Comparison of ENCODE assay signal across 18 cellular contexts in the genomic region with DNA sequence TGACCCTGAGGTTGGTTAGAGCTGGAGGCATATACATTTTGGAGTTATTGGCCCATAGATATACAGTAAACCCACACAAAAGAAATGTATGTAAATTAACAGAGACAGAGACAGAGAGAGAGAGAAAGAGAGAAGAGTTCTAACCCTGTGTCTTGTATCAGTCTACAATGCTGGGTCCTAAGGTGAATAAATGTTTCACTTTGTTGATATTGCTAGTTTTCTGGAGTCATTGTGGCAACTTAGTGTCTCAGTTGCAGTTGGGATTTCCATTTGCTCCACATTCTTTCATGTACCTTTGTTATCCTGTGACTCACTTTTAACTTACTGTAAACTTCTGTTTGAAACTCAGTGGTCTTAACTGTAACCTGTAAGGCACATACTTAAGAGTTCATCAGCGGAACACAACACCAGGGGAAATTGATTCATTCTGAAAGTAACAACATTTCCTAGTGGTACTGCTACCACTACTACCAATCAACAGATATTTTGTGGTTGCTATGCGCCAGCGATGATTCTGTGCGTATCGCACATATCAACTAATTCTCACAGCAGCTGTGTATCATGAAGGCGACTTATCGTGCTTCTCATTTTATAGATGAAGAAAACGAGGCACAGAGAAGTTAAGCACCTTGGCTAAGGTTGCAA. TPM values are rescaled to one million over a fixed set of nuclear protein-coding genes. Genes with fewer than 3 reads are reported as not detected.
A peak's percentile ranks its signal among the peaks of the same experiment; 100 is the strongest.
DNase-seq lines count a peak whose midpoint lies in the region; ATAC-seq lines count a peak whose summit lies in the region.
"Had no signal": no experiment of that assay in that cellular context is flagged by ENCODE, and none has a peak within 500 bp of the region (broad histone marks: within the 10 kb centered on the region; RNA-seq: fewer than 3 reads in every experiment).

No MANE protein-coding gene starts in this region.

- H3K4me1 Mint-ChIP-seq in activated naive CD4-positive, alpha-beta T cell treated with anti-CD3 and anti-CD28 coated beads for 36 hours (ENCODE audit: low read depth) = peaks cover 18% of the 10 kb centered on the region

- peak overlapping the region; percentile 76 for H3K27ac Mint-ChIP-seq in activated naive CD4-positive, alpha-beta T cell treated with anti-CD3 and anti-CD28 coated beads for 36 hours

- peak; percentile 68 for ATAC-seq in GM19395 (IDR thresholded peaks at IDR 0.05; ENCODE audit: unreplicated experiment)
- ATAC-seq in HG03442 (IDR thresholded peaks at IDR 0.05; ENCODE audit: unreplicated experiment) = peak; percentile 75
- no peak for ATAC-seq in HG03108 (IDR thresholded peaks at IDR 0.05; ENCODE audit: unreplicated experiment)
- ATAC-seq in esophagus mucosa = no peak

- H3K4me3 Mint-ChIP-seq in activated naive CD4-positive, alpha-beta T cell treated with anti-CD3 and anti-CD28 coated beads for 36 hours = no peak overlapping the region

- intact Hi-C loops in activated naive CD4-positive, alpha-beta T cell treated with anti-CD3 and anti-CD28 coated beads for 36 hours (cut with micrococcal nuclease) = no loop called here

- no peaks in the 10 kb centered on the region for H3K9me3 Mint-ChIP-seq in activated naive CD4-positive, alpha-beta T cell treated with anti-CD3 and anti-CD28 coated beads for 36 hours

- peak; percentile 81 for DNase-seq in activated naive CD4-positive, alpha-beta T cell treated with anti-CD3 and anti-CD28 coated beads for 36 hours
- DNase-seq in stimulated activated CD4-positive, alpha-beta T cell treated with anti-CD3 and anti-CD28 coated beads, TNF-alpha, amount 100 ng/mL, for 48 hours (ENCODE audit: low read depth in 3 of 3) = peak; percentile 18 to 37 (median 30)
- no peak for DNase-seq in NCI-H146 treated with DMSO at 0.1 percent for 48 hours (lab: John Stamatoyannopoulos, UW; ENCODE audit: unreplicated experiment)
- DNase-seq: DMS79 treated with DMSO at 0.1 percent for 48 hours; erythroblast; head of caudate nucleus; islet precursor cell; NCI-H1048; NCI-H2171; NK-92 treated with Interleukin-12 subunit alpha and Interleukin-12 subunit beta, amount 100 ng/mL, for 24 hours; occipital lobe; sigmoid colon; thyroid gland had no signal

- no peaks in the 10 kb centered on the region for H3K27me3 Mint-ChIP-seq in activated naive CD4-positive, alpha-beta T cell treated with anti-CD3 and anti-CD28 coated beads for 36 hours (ENCODE audit: low read depth)

- no peaks in the 10 kb centered on the region for H3K36me3 Mint-ChIP-seq in activated naive CD4-positive, alpha-beta T cell treated with anti-CD3 and anti-CD28 coated beads for 36 hours (ENCODE audit: low read depth)

- CTCF ChIA-PET in activated naive CD4-positive, alpha-beta T cell treated with anti-CD3 and anti-CD28 coated beads for 36 hours (lab: Charles Lee) = no interaction called here

RNA-seq across cellular contexts. Expression of a gene that starts 38.5 kb away (rescaled TPM):
- not detected for total RNA-seq in activated naive CD4-positive, alpha-beta T cell treated with anti-CD3 and anti-CD28 coated beads for 36 hours
- not detected for total RNA-seq in esophagus mucosa
- total RNA-seq: occipital lobe; sigmoid colon; T-helper 1 cell treated with Interleukin-12 subunit alpha and Interleukin-12 subunit beta and Interleukin-4 antibody, amounts not matched to agents 30 ng/mL and 1 ng/mL, for 36 hours; thyroid gland had no signal

RNA-seq across cellular contexts. Expression of a gene that starts 42.1 kb away (rescaled TPM):
- total RNA-seq in activated naive CD4-positive, alpha-beta T cell treated with anti-CD3 and anti-CD28 coated beads for 36 hours = not detected
- total RNA-seq in esophagus mucosa = not detected
- total RNA-seq: occipital lobe; sigmoid colon; T-helper 1 cell treated with Interleukin-12 subunit alpha and Interleukin-12 subunit beta and Interleukin-4 antibody, amounts not matched to agents 30 ng/mL and 1 ng/mL, for 36 hours; thyroid gland had no signal

Comparison
In these comparisons a context has a peak if more than half of its experiments do, and no peak if none do; other contexts are left out.
1. ATAC-seq: peak in GM19395 (single experiment) and HG03442 (single experiment); none in HG03108 (single experiment) and esophagus mucosa (single experiment).